ENCODE assay signal across 28 cellular contexts in the genomic region with DNA sequence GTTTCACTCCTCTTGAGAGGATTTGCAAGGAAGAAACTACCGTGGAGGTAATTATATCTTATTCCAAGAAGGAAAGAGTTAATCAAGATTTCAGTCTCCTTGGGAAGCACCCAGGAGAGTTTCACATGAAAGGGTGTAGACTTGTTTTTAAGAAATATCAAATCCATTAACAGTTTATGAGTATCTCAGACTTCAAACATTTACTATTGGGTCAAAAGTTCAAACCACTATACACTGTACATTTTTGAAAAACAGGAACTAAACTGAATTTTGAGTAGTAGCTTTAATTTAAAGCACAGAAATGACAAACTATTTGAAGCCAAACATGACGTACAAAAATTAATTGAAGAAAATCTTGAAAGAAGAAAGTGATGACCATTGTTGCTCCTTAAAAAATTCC.
DNase-seq lines count a peak whose midpoint lies in the region; ATAC-seq, FAIRE-seq and TF ChIP-seq lines count a peak whose summit lies in the region.
"Had no signal": no experiment of that assay in that cellular context is flagged by ENCODE, and none has a peak within 500 bp of the region (broad histone marks: within the 10 kb centered on the region; RNA-seq: fewer than 3 reads in every experiment).

No MANE protein-coding gene starts in this region.

- H3K79me2 ChIP-seq in GM12878 (ENCODE audit: control insufficient read depth, insufficient read depth, low read length) = no peaks in the 10 kb centered on the region

- no peak for TF ChIP-seq EP300 in GM12878 (IDR thresholded peaks at IDR 0.05; ENCODE audit: borderline replicate concordance in 1 of 2, control insufficient read depth in 1 of 2, low read depth in 2 of 2, low read length in 2 of 2)

- no peaks in the 10 kb centered on the region for H3K36me3 ChIP-seq in GM12878 (ENCODE audit: control insufficient read depth in 2 of 2, insufficient read depth in 2 of 2, low read length in 1 of 2)
- H3K36me3 ChIP-seq: gastroesophageal sphincter, right atrium auricular region, thyroid gland, vagina had no signal

- H3K27me3 Mint-ChIP-seq in activated naive CD8-positive, alpha-beta T cell = no peaks in the 10 kb centered on the region
- no peaks in the 10 kb centered on the region for H3K27me3 Mint-ChIP-seq in activated naive CD8-positive, alpha-beta T cell treated with anti-CD3 and anti-CD28 coated beads for 36 hours
- H3K27me3 Mint-ChIP-seq in activated T-cell treated with anti-CD3 and anti-CD28 coated beads, Interleukin-2, amount 50 U/mL, for 24 hours = no peaks in the 10 kb centered on the region
- H3K27me3 Mint-ChIP-seq: activated CD4-positive, alpha-beta T cell treated with anti-CD3 and anti-CD28 coated beads for 36 hours; B cell had no signal

- ATAC-seq in GM12878 (no peak), GM18870 (IDR thresholded peaks at IDR 0.05; ENCODE audit: unreplicated experiment) (no peak), GM19328 (IDR thresholded peaks at IDR 0.05; ENCODE audit: unreplicated experiment) (no peak)
- ATAC-seq: activated CD4-positive, alpha-beta T cell treated with anti-CD3 and anti-CD28 coated beads for 36 hours; activated T-cell treated with anti-CD3 and anti-CD28 coated beads, Interleukin-2, amount 50 U/mL, for 4 hours; gastroesophageal sphincter had no signal

- H3K4me3 ChIP-seq in NB4 (ENCODE audit: low read depth, low read length) (no peak overlapping the region), GM12878 (no peak overlapping the region)
- H3K4me3 ChIP-seq: coronary artery, gastroesophageal sphincter, right atrium auricular region, thyroid gland, vagina had no signal

- no peak overlapping the region for H3K4me2 ChIP-seq in GM12878 (ENCODE audit: control insufficient read depth, insufficient read depth)
- H3K4me2 ChIP-seq: SK-N-SH had no signal

- TF ChIP-seq RAD21 in GM12878 (IDR thresholded peaks at IDR 0.05; ENCODE audit: insufficient read depth, low read depth, low read length) = no peak

- H3K9me3 ChIP-seq in GM12878 (replicated peaks; ENCODE audit: control insufficient read depth, insufficient read depth, low read length) = no peaks in the 10 kb centered on the region
- H3K9me3 ChIP-seq: gastroesophageal sphincter, right atrium auricular region, SK-N-SH, thyroid gland, vagina had no signal

- SMC1A ChIA-PET in GM12878 (lab: Charles Lee; ENCODE audit: uncharacterized antibody, unreplicated experiment) = no interaction called here

- no peaks in the 10 kb centered on the region for H3K9me3 Mint-ChIP-seq in activated naive CD8-positive, alpha-beta T cell (ENCODE audit: low read depth)
- no peaks in the 10 kb centered on the region for H3K9me3 Mint-ChIP-seq in activated naive CD8-positive, alpha-beta T cell treated with anti-CD3 and anti-CD28 coated beads for 36 hours
- no peaks in the 10 kb centered on the region for H3K9me3 Mint-ChIP-seq in activated T-cell treated with anti-CD3 and anti-CD28 coated beads, Interleukin-2, amount 50 U/mL, for 24 hours
- H3K9me3 Mint-ChIP-seq: activated T-cell treated with anti-CD3 and anti-CD28 coated beads, Interleukin-2, amount 50 U/mL, for 4 hours; T-helper 2 cell treated with Interferon-gamma antibody and Interleukin-4, amounts not matched to agents 5 μg/mL and 100 μg/mL, for 36 hours had no signal

- no peak overlapping the region for H3K27ac ChIP-seq in GM12878 (ENCODE audit: control insufficient read depth, insufficient read depth)
- H3K27ac ChIP-seq: coronary artery, gastroesophageal sphincter, right atrium auricular region, RWPE1, thyroid gland, vagina, VCaP had no signal

- no peak for FAIRE-seq in GM12878 (lab: Jason Lieb, UNC)

- TF ChIP-seq POLR2A in NB4 (IDR thresholded peaks at IDR 0.05; ENCODE audit: extremely low read depth, insufficient read length) = no peak
- no peak for TF ChIP-seq POLR2A in GM12878 (IDR thresholded peaks at IDR 0.05; ENCODE audit: low read depth, low read length)

- H3K4me1 Mint-ChIP-seq in activated naive CD8-positive, alpha-beta T cell (ENCODE audit: low read depth) = peaks cover 66% of the 10 kb centered on the region
- peaks cover 50% of the 10 kb centered on the region for H3K4me1 Mint-ChIP-seq in activated naive CD8-positive, alpha-beta T cell treated with anti-CD3 and anti-CD28 coated beads for 36 hours
- H3K4me1 Mint-ChIP-seq in activated T-cell treated with anti-CD3 and anti-CD28 coated beads, Interleukin-2, amount 50 U/mL, for 24 hours (ENCODE audit: low read depth) = peaks cover 53% of the 10 kb centered on the region

- no peak overlapping the region for H3K9ac ChIP-seq in GM12878 (ENCODE audit: control insufficient read depth, insufficient read depth, low read length)
- H3K9ac ChIP-seq: SK-N-SH had no signal

- H2AFZ ChIP-seq in GM12878 (ENCODE audit: control insufficient read depth, low read depth, low read length) = no peak overlapping the region

- H3K27ac Mint-ChIP-seq in activated naive CD8-positive, alpha-beta T cell = peak overlapping the region; percentile 66
- H3K27ac Mint-ChIP-seq in activated naive CD8-positive, alpha-beta T cell treated with anti-CD3 and anti-CD28 coated beads for 36 hours = no peak overlapping the region
- no peak overlapping the region for H3K27ac Mint-ChIP-seq in activated T-cell treated with anti-CD3 and anti-CD28 coated beads, Interleukin-2, amount 50 U/mL, for 24 hours
- H3K27ac Mint-ChIP-seq: activated CD4-positive, alpha-beta T cell treated with anti-CD3 and anti-CD28 coated beads for 36 hours; T-helper 2 cell treated with Interferon-gamma antibody and Interleukin-4, amounts not matched to agents 5 μg/mL and 100 μg/mL, for 36 hours had no signal

- in situ Hi-C loops in GM12878 (cut with MboI) = no loop called here

- H3K4me1 ChIP-seq in GM12878 (ENCODE audit: control insufficient read depth, insufficient read depth, low read length) = peaks cover 10% of the 10 kb centered on the region; the same call in 1 of the 2 replicates
- H3K4me1 ChIP-seq: right atrium auricular region, vagina had no signal

- DNase-seq in activated naive CD8-positive, alpha-beta T cell treated with anti-CD3 and anti-CD28 coated beads for 36 hours = no peak
- peak; percentile 36 for DNase-seq in NB4 (ENCODE audit: low read depth)
- DNase-seq in GM12878 (ENCODE audit: low read depth, low spot score) = no peak
- no peak for DNase-seq in activated T-cell treated with anti-CD3 and anti-CD28 coated beads, Interleukin-2, amount 50 U/mL, for 24 hours
- no peak for DNase-seq in OCI-M2 (lab: John Stamatoyannopoulos, UW; ENCODE audit: unreplicated experiment)
- DNase-seq: activated CD4-positive, alpha-beta T cell treated with anti-CD3 and anti-CD28 coated beads for 36 hours; activated gamma-delta T cell; activated T-cell treated with anti-CD3 and anti-CD28 coated beads, Interleukin-2, amount 50 U/mL, for 4 hours; DMS153; effector CD8-positive, alpha-beta T cell; hypothalamus; NCI-H1436; NCI-H2081 treated with DMSO at 0.1 percent for 48 hours; NCI-H345; SK-N-SH; stimulated activated CD4-positive, alpha-beta T cell treated with anti-CD3 and anti-CD28 coated beads, Interleukin-4, amount 100 ng/mL, for 1 hour; thyroid gland had no signal

- H3K27me3 ChIP-seq in GM12878 (replicated peaks in 1 of 2; ENCODE audit: control insufficient read depth in 2 of 2, insufficient read depth in 2 of 2, low read length in 1 of 2) = no peaks in the 10 kb centered on the region
- H3K27me3 ChIP-seq: gastroesophageal sphincter, right atrium auricular region, thyroid gland, vagina had no signal

- CTCF ChIA-PET in GM12878 (lab: Yijun Ruan, JAX) = no interaction called here

- H3K4me3 Mint-ChIP-seq in activated naive CD8-positive, alpha-beta T cell = peak overlapping the region; percentile 35
- no peak overlapping the region for H3K4me3 Mint-ChIP-seq in activated naive CD8-positive, alpha-beta T cell treated with anti-CD3 and anti-CD28 coated beads for 36 hours
- no peak overlapping the region for H3K4me3 Mint-ChIP-seq in activated T-cell treated with anti-CD3 and anti-CD28 coated beads, Interleukin-2, amount 50 U/mL, for 24 hours
- H3K4me3 Mint-ChIP-seq: activated CD4-positive, alpha-beta T cell treated with anti-CD3 and anti-CD28 coated beads for 36 hours; activated T-cell treated with anti-CD3 and anti-CD28 coated beads, Interleukin-2, amount 50 U/mL, for 4 hours; B cell; T-helper 2 cell treated with Interferon-gamma antibody and Interleukin-4, amounts not matched to agents 5 μg/mL and 100 μg/mL, for 36 hours had no signal

- H4K20me1 ChIP-seq in GM12878 (ENCODE audit: control insufficient read depth, insufficient read depth) = no peaks in the 10 kb centered on the region

- H3K36me3 Mint-ChIP-seq in activated naive CD8-positive, alpha-beta T cell = peaks cover 12% of the 10 kb centered on the region
- peaks cover 10% of the 10 kb centered on the region for H3K36me3 Mint-ChIP-seq in activated naive CD8-positive, alpha-beta T cell treated with anti-CD3 and anti-CD28 coated beads for 36 hours
- H3K36me3 Mint-ChIP-seq in activated T-cell treated with anti-CD3 and anti-CD28 coated beads, Interleukin-2, amount 50 U/mL, for 24 hours (ENCODE audit: low read depth) = peaks cover 6% of the 10 kb centered on the region

- intact Hi-C loops in GM12878 (cut with micrococcal nuclease; ENCODE audit: unreplicated experiment) = loop anchor here (10.0 kb wide), 1 partner anchor 169 kb away; the partner anchor contains the start of gene FOXC1

- POLR2A ChIA-PET in GM12878 (lab: Charles Lee) = no interaction called here

- RAD21 ChIA-PET in GM12878 (lab: Charles Lee; ENCODE audit: unreplicated experiment) = no interaction called here

- no peak for TF ChIP-seq CTCF in NB4 (IDR thresholded peaks at IDR 0.05; ENCODE audit: low read depth, low read length)
- TF ChIP-seq CTCF in GM12878 (IDR thresholded peaks at IDR 0.05 in 2 of 3, conservative IDR thresholded peaks at IDR 0.05 in 1 of 3; ENCODE audit: control insufficient read depth in 2 of 3, extremely low read depth in 1 of 3, insufficient read depth in 1 of 3, low read depth in 3 of 3, low read length in 3 of 3) = no peak

- no TSS peak for BruUV-seq in GM12878 (replicated peaks; lab: Mats Ljungman, UMichigan)

- 61% methylated on average over 2 of the region's 2 CpGs for WGBS in GM12878 (ENCODE audit: insufficient coverage, insufficient replicate concordance, low lambda C conversion rate, missing lambda C conversion rate)

TF ChIP-seq in GM12878, 131 proteins besides CTCF, POLR2A, EP300 and RAD21 (continues in another document):
- TF ChIP-seq FOS (IDR thresholded peaks at IDR 0.05; ENCODE audit: borderline replicate concordance, extremely low read depth, insufficient read length) (no peak), E2F4 (IDR thresholded peaks at IDR 0.05; ENCODE audit: low read depth, low read length) (no peak), NR2F1 (conservative IDR thresholded peaks at IDR 0.05) (peak; percentile 56; the same call in 1 of the 2 replicates)
